ENCODE assay signal across 11 cellular contexts in the genomic region with DNA sequence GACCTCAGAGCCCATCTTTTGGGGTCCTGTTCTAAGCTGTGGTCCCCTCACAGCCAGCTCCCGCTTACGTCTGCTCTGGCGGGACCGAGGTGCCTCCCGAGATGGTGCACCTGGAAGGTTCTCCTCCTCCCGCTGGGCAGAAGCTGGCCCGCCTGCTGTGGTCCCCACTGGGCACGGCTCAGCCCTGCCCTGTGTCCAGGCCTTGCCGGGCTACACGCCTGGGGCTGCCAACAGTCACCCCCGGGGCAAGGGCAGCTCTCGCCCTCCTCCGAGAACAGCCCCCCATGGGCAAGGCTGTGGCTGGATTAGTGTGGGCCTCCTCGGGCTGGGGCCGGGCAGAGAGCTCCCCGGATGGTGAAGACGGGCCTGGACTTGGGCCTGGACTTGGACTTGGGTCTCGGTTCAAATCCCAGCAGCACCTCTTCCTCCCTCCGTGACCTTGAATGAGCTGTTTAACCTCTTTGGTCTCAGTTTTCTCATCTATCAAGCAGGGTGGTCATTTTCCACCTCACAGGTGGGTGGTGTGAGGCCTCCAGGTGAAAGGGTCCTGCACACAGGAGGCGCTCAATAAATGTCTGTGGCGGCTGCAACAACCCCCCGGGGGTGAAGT. TPM values are rescaled to one million over a fixed set of nuclear protein-coding genes. Genes with fewer than 3 reads are reported as not detected.
DNase-seq lines count a peak whose midpoint lies in the region; ATAC-seq and TF ChIP-seq lines count a peak whose summit lies in the region.
"Had no signal": no experiment of that assay in that cellular context is flagged by ENCODE, and none has a peak within 500 bp of the region (broad histone marks: within the 10 kb centered on the region; RNA-seq: fewer than 3 reads in every experiment).

No MANE protein-coding gene starts in this region.

- H3K4me3 Mint-ChIP-seq in CD4-positive, CD25-positive, alpha-beta regulatory T cell: peak overlapping the region in 2 of 4 donors; percentile 41 to 63
- H3K4me3 Mint-ChIP-seq in activated CD4-positive, alpha-beta memory T cell treated with anti-CD3 and anti-CD28 coated beads, Interleukin-2, amount 10 ng/mL, durations not matched to agents 7 days and 5 days: no peak overlapping the region

- H2AFZ ChIP-seq in DND-41 (ENCODE audit: low read depth, low read length): no peak overlapping the region

- no peak overlapping the region for H3K27ac ChIP-seq in CD4-positive, CD25-positive, alpha-beta regulatory T cell (ENCODE audit: insufficient read depth, low read length, poor library complexity, severe bottlenecking)
- H3K27ac ChIP-seq in DND-41 (ENCODE audit: low read length): no peak overlapping the region

- H4K20me1 ChIP-seq in DND-41 (ENCODE audit: insufficient read depth, low read length): no peaks in the 10 kb centered on the region

- TF ChIP-seq CTCF in DND-41 (IDR thresholded peaks at IDR 0.05; ENCODE audit: borderline replicate concordance, extremely low read depth, low read length, poor library complexity, severe bottlenecking): no peak

- H3K27ac Mint-ChIP-seq in CD4-positive, CD25-positive, alpha-beta regulatory T cell: peak overlapping the region in 2 of 3 donors; percentile 78 to 97
- peak overlapping the region; percentile 58 for H3K27ac Mint-ChIP-seq in activated CD4-positive, alpha-beta memory T cell treated with anti-CD3 and anti-CD28 coated beads, Interleukin-2, amount 10 ng/mL, durations not matched to agents 7 days and 5 days

- H3K27me3 Mint-ChIP-seq in CD4-positive, CD25-positive, alpha-beta regulatory T cell: peaks cover 9% of the 10 kb centered on the region
- no peaks in the 10 kb centered on the region for H3K27me3 Mint-ChIP-seq in activated CD4-positive, alpha-beta memory T cell treated with anti-CD3 and anti-CD28 coated beads, Interleukin-2, amount 10 ng/mL, durations not matched to agents 7 days and 5 days
- H3K27me3 Mint-ChIP-seq: naive B cell had no signal

- no peak for ATAC-seq in CD4-positive, CD25-positive, alpha-beta regulatory T cell (ENCODE audit: low read depth in 2 of 2)
- 0 out of 3 replicates have a peak, but pooled peaks have one; percentile 36 for ATAC-seq in DND-41 (ENCODE audit: insufficient read depth, low read depth)

- no peak overlapping the region for H3K4me3 ChIP-seq in CD4-positive, CD25-positive, alpha-beta regulatory T cell (ENCODE audit: low read depth, low read length)
- H3K4me3 ChIP-seq in DND-41 (ENCODE audit: low read depth in 1 of 2, low read length in 2 of 2): no peak overlapping the region
- H3K4me3 ChIP-seq in mucosa of stomach (ENCODE audit: low read length): no peak overlapping the region
- H3K4me3 ChIP-seq: smooth muscle cell had no signal

- H3K4me1 Mint-ChIP-seq in CD4-positive, CD25-positive, alpha-beta regulatory T cell: peaks cover 2 to 3% (median 2%) of the 10 kb centered on the region in 4 donors
- peaks cover 10% of the 10 kb centered on the region for H3K4me1 Mint-ChIP-seq in activated CD4-positive, alpha-beta memory T cell treated with anti-CD3 and anti-CD28 coated beads, Interleukin-2, amount 10 ng/mL, durations not matched to agents 7 days and 5 days

- H3K9me3 Mint-ChIP-seq in CD4-positive, CD25-positive, alpha-beta regulatory T cell: peaks cover 0 to 1% (median 0%) of the 10 kb centered on the region in 7 donors
- H3K9me3 Mint-ChIP-seq in activated CD4-positive, alpha-beta memory T cell treated with anti-CD3 and anti-CD28 coated beads, Interleukin-2, amount 10 ng/mL, durations not matched to agents 7 days and 5 days: no peaks in the 10 kb centered on the region
- H3K9me3 Mint-ChIP-seq: naive B cell had no signal

- no peaks in the 10 kb centered on the region for H3K4me1 ChIP-seq in CD4-positive, CD25-positive, alpha-beta regulatory T cell (ENCODE audit: control insufficient read depth, insufficient read depth, low read length, poor library complexity, severe bottlenecking)
- no peaks in the 10 kb centered on the region for H3K4me1 ChIP-seq in DND-41 (ENCODE audit: insufficient read depth, low read length)
- peaks cover 51% of the 10 kb centered on the region for H3K4me1 ChIP-seq in mucosa of stomach (ENCODE audit: control insufficient read depth, insufficient read depth, low read length)

- H3K36me3 ChIP-seq in CD4-positive, CD25-positive, alpha-beta regulatory T cell (ENCODE audit: control insufficient read depth, insufficient read depth, low read length): no peaks in the 10 kb centered on the region
- H3K36me3 ChIP-seq in DND-41 (ENCODE audit: insufficient read depth, low read length) (peaks cover 23% of the 10 kb centered on the region), mucosa of stomach (ENCODE audit: control insufficient read depth, insufficient read depth, low read length) (no peaks in the 10 kb centered on the region)

- POLR2A ChIA-PET in activated CD4-positive, alpha-beta memory T cell treated with anti-CD3 and anti-CD28 coated beads, Interleukin-2, amount 10 ng/mL, durations not matched to agents 7 days and 5 days (lab: Charles Lee): no interaction called here

- no peaks in the 10 kb centered on the region for H3K79me2 ChIP-seq in DND-41 (ENCODE audit: insufficient read depth, low read length)

- CTCF ChIA-PET in activated CD4-positive, alpha-beta memory T cell treated with anti-CD3 and anti-CD28 coated beads, Interleukin-2, amount 10 ng/mL, durations not matched to agents 7 days and 5 days (lab: Charles Lee): no interaction called here

- peaks cover 10% of the 10 kb centered on the region for H3K36me3 Mint-ChIP-seq in CD4-positive, CD25-positive, alpha-beta regulatory T cell
- H3K36me3 Mint-ChIP-seq in activated CD4-positive, alpha-beta memory T cell treated with anti-CD3 and anti-CD28 coated beads, Interleukin-2, amount 10 ng/mL, durations not matched to agents 7 days and 5 days (ENCODE audit: low read depth): peaks cover 5% of the 10 kb centered on the region

- peak in 2 of 3 donors; percentile 16 to 47 for DNase-seq in CD4-positive, CD25-positive, alpha-beta regulatory T cell
- no peak for DNase-seq in DND-41
- no peak for DNase-seq in activated CD4-positive, alpha-beta memory T cell treated with anti-CD3 and anti-CD28 coated beads, Interleukin-2, amount 10 ng/mL, durations not matched to agents 7 days and 5 days
- DNase-seq in ureter (ENCODE audit: low spot score): no peak
- no peak for DNase-seq in cortex of kidney (lab: John Stamatoyannopoulos, UW)
- no peak for DNase-seq in mucosa of gallbladder (ENCODE audit: low spot score)
- DNase-seq: DMS153, naive B cell had no signal

- no peak overlapping the region for H3K9ac ChIP-seq in DND-41 (ENCODE audit: low read depth, low read length)
- H3K9ac ChIP-seq in mucosa of stomach (ENCODE audit: low read length): peak overlapping the region; percentile 79

- no peaks in the 10 kb centered on the region for H3K9me3 ChIP-seq in CD4-positive, CD25-positive, alpha-beta regulatory T cell (ENCODE audit: control insufficient read depth in 2 of 2, low read length in 2 of 2)
- H3K9me3 ChIP-seq in DND-41 (ENCODE audit: insufficient read depth, low read length, severe bottlenecking) (no peaks in the 10 kb centered on the region), mucosa of stomach (ENCODE audit: control insufficient read depth, low read length) (no peaks in the 10 kb centered on the region)

- no peak overlapping the region for H3K4me2 ChIP-seq in DND-41 (ENCODE audit: insufficient read depth, low read length)
- H3K4me2 ChIP-seq: smooth muscle cell had no signal

- no peaks in the 10 kb centered on the region for H3K27me3 ChIP-seq in CD4-positive, CD25-positive, alpha-beta regulatory T cell (ENCODE audit: control insufficient read depth, insufficient read depth, low read length)
- H3K27me3 ChIP-seq in DND-41 (ENCODE audit: insufficient read depth, low read length, poor library complexity) (no peaks in the 10 kb centered on the region), mucosa of stomach (ENCODE audit: control insufficient read depth, insufficient read depth, low read length) (no peaks in the 10 kb centered on the region)

RNA-seq across cellular contexts. Expression of gene BAIAP2L2, which starts 1.0 kb away (rescaled TPM):
- 1.2 TPM for total RNA-seq in CD4-positive, CD25-positive, alpha-beta regulatory T cell
- polyA plus RNA-seq in CD4-positive, CD25-positive, alpha-beta regulatory T cell: not detected
- under 1 TPM; 0.55 to 0.63 TPM for total RNA-seq in activated CD4-positive, alpha-beta memory T cell treated with anti-CD3 and anti-CD28 coated beads, Interleukin-2, amount 10 ng/mL, durations not matched to agents 7 days and 5 days
- total RNA-seq in ureter (1.4 TPM), mucosa of gallbladder (216 TPM)

RNA-seq across cellular contexts. Expression of gene SLC16A8, which starts 25.5 kb away (rescaled TPM):
- total RNA-seq in CD4-positive, CD25-positive, alpha-beta regulatory T cell: not detected
- polyA plus RNA-seq in CD4-positive, CD25-positive, alpha-beta regulatory T cell: not detected
- not detected for total RNA-seq in activated CD4-positive, alpha-beta memory T cell treated with anti-CD3 and anti-CD28 coated beads, Interleukin-2, amount 10 ng/mL, durations not matched to agents 7 days and 5 days
- total RNA-seq in ureter (0.26 TPM), mucosa of gallbladder (0.35 TPM)
- total RNA-seq: smooth muscle cell had no signal
- polyA plus RNA-seq: fibroblast of lung had no signal

RNA-seq across cellular contexts. Expression of gene PICK1, which starts 52.3 kb away (rescaled TPM):
- total RNA-seq in CD4-positive, CD25-positive, alpha-beta regulatory T cell: 23.0 TPM
- polyA plus RNA-seq in CD4-positive, CD25-positive, alpha-beta regulatory T cell: 1 to 10 TPM; 4.5 to 7.3 (median 6.8) TPM
- 10 to 100 TPM; 11.4 to 12.7 TPM for total RNA-seq in activated CD4-positive, alpha-beta memory T cell treated with anti-CD3 and anti-CD28 coated beads, Interleukin-2, amount 10 ng/mL, durations not matched to agents 7 days and 5 days
- 63.2 TPM for total RNA-seq in ureter
- 49.0 TPM for total RNA-seq in mucosa of gallbladder

Comparison
In these comparisons a context has a peak if more than half of its experiments do, and no peak if none do; other contexts are left out.
1. DNase-seq: peak in CD4-positive, CD25-positive, alpha-beta regulatory T cell (2 of 3); none in DND-41 (single experiment), activated CD4-positive, alpha-beta memory T cell treated with anti-CD3 and anti-CD28 coated beads, Interleukin-2, amount 10 ng/mL, durations not matched to agents 7 days and 5 days (single experiment), ureter (single experiment), cortex of kidney (single experiment) and mucosa of gallbladder (single experiment).
2. RNA of gene BAIAP2L2, which starts 1.0 kb away (total RNA-seq): 216 TPM in mucosa of gallbladder (single experiment); 1.4 TPM in ureter (single experiment), 1.2 TPM in CD4-positive, CD25-positive, alpha-beta regulatory T cell (single experiment) and 0.55 to 0.63 TPM in activated CD4-positive, alpha-beta memory T cell treated with anti-CD3 and anti-CD28 coated beads, Interleukin-2, amount 10 ng/mL, durations not matched to agents 7 days and 5 days; every median in the first group is over 10 times any median in the second.